ENCODE assay signal across 24 cellular contexts in genomic region chr9:95177617-95178016, GRCh38.
"Had no signal": no experiment of that assay in that cellular context is flagged by ENCODE, and none has a peak within 500 bp of the region (broad histone marks: within the 10 kb centered on the region; RNA-seq: fewer than 3 reads in every experiment).

No MANE protein-coding gene starts in this region.

- H3K27ac Mint-ChIP-seq: mesothelial cell of epicardium; naive thymus-derived CD4-positive, alpha-beta T cell; nephron had no signal

- ATAC-seq: foreskin keratinocyte; gastroesophageal sphincter; left cardiac atrium; left lung; mucosa of descending colon; naive thymus-derived CD4-positive, alpha-beta T cell; right lobe of liver had no signal

- H3K27me3 Mint-ChIP-seq: naive thymus-derived CD4-positive, alpha-beta T cell had no signal

- H3K4me3 Mint-ChIP-seq: mesothelial cell of epicardium; naive thymus-derived CD4-positive, alpha-beta T cell; nephron; neural progenitor cell had no signal

- H3K4me1 Mint-ChIP-seq: mesothelial cell of epicardium had no signal

- H3K36me3 Mint-ChIP-seq: mesothelial cell of epicardium had no signal

- H3K9me3 Mint-ChIP-seq: mesothelial cell of epicardium; naive thymus-derived CD4-positive, alpha-beta T cell; nephron; neural progenitor cell had no signal

- DNase-seq: dermis blood vessel endothelial cell; effector memory CD4-positive, alpha-beta T cell; foreskin keratinocyte; heart right ventricle; hippocampal formation; left cardiac atrium; left lung; mesenchymal stem cell; mucosa of descending colon; naive thymus-derived CD4-positive, alpha-beta T cell; ovary; right lobe of liver; stimulated activated CD4-positive, alpha-beta T cell treated with anti-CD3 and anti-CD28 coated beads, Interleukin-12 subunit alpha, Interleukin-12 subunit beta, amount 100 ng/mL, for 4 hours; stimulated activated CD4-positive, alpha-beta T cell treated with anti-CD3 and anti-CD28 coated beads, Interleukin-1b, Interleukin-23, amount 100 ng/mL, for 48 hours; stimulated activated CD4-positive, alpha-beta T cell treated with anti-CD3 and anti-CD28 coated beads, Interleukin-4, amount 100 ng/mL, for 1 hour; stimulated activated CD8-positive, alpha-beta memory T cell treated with anti-CD3 and anti-CD28 coated beads, Interleukin-4, amount 100 ng/mL, for 48 hours; stimulated activated naive CD4-positive, alpha-beta T cell treated with Interleukin-2 at 50 U/mL for 16 hours; stomach; thyroid gland; trophoblast cell had no signal
